ENCODE assay signal across 1 cellular context in genomic region chr13:28602580-28602979, GRCh38.
TF ChIP-seq lines count a peak whose summit lies in the region.

No MANE protein-coding gene starts in this region.

TF ChIP-seq in GM23338, 12 proteins besides CTCF, POLR2A, EP300 and RAD21 (continued from another document):
- TF ChIP-seq CREB1 (CRISPR knock-in tag; IDR thresholded peaks at IDR 0.05; ENCODE audit: low read depth) (no peak), ETS1 (IDR thresholded peaks at IDR 0.05) (no peak)
